In the genomic region with DNA sequence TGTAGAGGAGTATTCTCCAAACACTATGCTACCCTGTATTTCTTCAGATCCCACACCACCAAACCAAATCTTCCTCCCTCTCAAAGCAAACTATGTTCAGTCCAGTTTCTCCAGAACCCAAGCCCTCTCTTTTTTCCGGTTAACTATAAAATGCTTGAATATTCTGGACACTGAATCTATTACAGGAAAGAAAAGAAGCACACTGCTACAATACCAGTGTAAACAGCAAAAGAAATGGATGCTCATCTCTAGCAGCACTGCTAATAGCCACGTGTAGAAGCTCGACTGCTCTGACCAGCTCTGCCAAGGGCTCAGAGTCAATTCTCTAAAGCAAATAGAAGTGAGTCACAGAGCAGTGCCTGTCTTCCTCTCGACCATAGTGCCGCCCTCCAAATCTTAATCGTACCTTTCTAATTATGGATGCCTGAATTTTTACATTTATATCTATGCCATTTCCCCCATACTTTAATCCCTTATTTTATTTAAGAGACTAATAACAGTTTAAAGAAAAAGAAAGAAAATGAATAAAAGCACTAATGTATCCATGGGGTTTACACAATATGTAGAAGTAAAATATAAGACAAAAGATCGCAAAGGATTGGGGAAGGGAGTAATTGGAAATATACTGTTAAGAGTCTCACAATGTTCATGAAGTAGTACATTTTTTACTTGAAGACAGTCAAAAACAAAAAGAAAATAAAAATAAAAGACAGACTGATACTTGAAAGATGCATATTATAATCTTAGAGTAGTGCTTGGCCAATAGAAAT, we compare ENCODE assay signal across 19 cellular contexts.
DNase-seq lines count a peak whose midpoint lies in the region; ATAC-seq and TF ChIP-seq lines count a peak whose summit lies in the region.
"Had no signal": no experiment of that assay in that cellular context is flagged by ENCODE, and none has a peak within 500 bp of the region (broad histone marks: within the 10 kb centered on the region; RNA-seq: fewer than 3 reads in every experiment).

No MANE protein-coding gene starts in this region.

- no peak overlapping the region for H3K27ac Mint-ChIP-seq in progenitor cell of endocrine pancreas
- H3K27ac Mint-ChIP-seq: activated CD8-positive, alpha-beta T cell treated with anti-CD3 and anti-CD28 coated beads, Interleukin-2, amount 10 ng/mL, durations not matched to agents 7 days and 5 days; brain; CD4-positive, alpha-beta memory T cell; nephron progenitor cell had no signal

- 41 to 67% (median 54%) methylated on average over 7 of the region's 7 CpGs for WGBS in stomach, 5 donors
- 91% methylated on average over 7 of the region's 7 CpGs for WGBS in right cardiac atrium

- TF ChIP-seq CTCF in stomach (IDR thresholded peaks at IDR 0.05) (no peak), progenitor cell of endocrine pancreas (IDR thresholded peaks at IDR 0.05; ENCODE audit: unreplicated experiment) (no peak)

- H3K9me3 ChIP-seq in endocrine pancreas (ENCODE audit: control insufficient read depth, low read length) (no peaks in the 10 kb centered on the region), stomach (peaks cover 0 to 10% (median 0%) of the 10 kb centered on the region in 4 donors), right cardiac atrium (ENCODE audit: control insufficient read depth, low read length) (no peaks in the 10 kb centered on the region)

- peaks cover 12% of the 10 kb centered on the region for H3K9me3 Mint-ChIP-seq in progenitor cell of endocrine pancreas (ENCODE audit: low read depth)
- H3K9me3 Mint-ChIP-seq: stimulated activated naive CD8-positive, alpha-beta T cell treated with anti-CD3 and anti-CD28 coated beads, Interleukin-15, amount 100 ng/mL, for 72 hours had no signal

- intact Hi-C loops in stomach (cut with DNase I; ENCODE audit: low total_unique reads), result no loop called here
- intact Hi-C loops in right cardiac atrium (cut with DNase I), result no loop called here

- H3K36me3 Mint-ChIP-seq in progenitor cell of endocrine pancreas (ENCODE audit: insufficient read depth), result peaks cover 23% of the 10 kb centered on the region

- no peak overlapping the region for H3K4me3 Mint-ChIP-seq in progenitor cell of endocrine pancreas (ENCODE audit: low read depth)
- H3K4me3 Mint-ChIP-seq: activated CD8-positive, alpha-beta T cell treated with anti-CD3 and anti-CD28 coated beads, Interleukin-2, amount 10 ng/mL, durations not matched to agents 7 days and 5 days; brain; CD4-positive, alpha-beta memory T cell; nephron progenitor cell; stimulated activated naive CD8-positive, alpha-beta T cell treated with anti-CD3 and anti-CD28 coated beads, Interleukin-15, amount 100 ng/mL, for 72 hours had no signal

- TF ChIP-seq POLR2A in stomach (IDR thresholded peaks at IDR 0.05), result no peak

- H3K9ac ChIP-seq in endocrine pancreas (ENCODE audit: control insufficient read depth, insufficient read depth, low read length), result no peak overlapping the region

- H3K4me1 ChIP-seq in endocrine pancreas (ENCODE audit: control insufficient read depth, insufficient read depth, low read length), result peaks cover 5% of the 10 kb centered on the region
- H3K4me1 ChIP-seq in stomach, result peaks cover 0 to 8% (median 2%) of the 10 kb centered on the region in 4 donors
- no peaks in the 10 kb centered on the region for H3K4me1 ChIP-seq in right cardiac atrium (ENCODE audit: control insufficient read depth, insufficient read depth, low read length)

- H3K27ac ChIP-seq in stomach, result no peak overlapping the region
- no peak overlapping the region for H3K27ac ChIP-seq in right cardiac atrium (ENCODE audit: low read length)
- H3K27ac ChIP-seq: HL-60 had no signal

- H3K36me3 ChIP-seq in endocrine pancreas (ENCODE audit: control insufficient read depth, insufficient read depth, low read length) (no peaks in the 10 kb centered on the region), stomach (peaks cover 0 to 25% (median 17%) of the 10 kb centered on the region in 4 donors)

- H3K4me3 ChIP-seq in endocrine pancreas (ENCODE audit: control insufficient read depth, insufficient read depth, low read length) (peak overlapping the region; percentile 45), stomach (no peak overlapping the region), right cardiac atrium (ENCODE audit: low read length) (no peak overlapping the region)

- TF ChIP-seq EP300 in stomach (IDR thresholded peaks at IDR 0.05), result no peak

- ATAC-seq in right cardiac atrium (no peak), HG03135 (IDR thresholded peaks at IDR 0.05; ENCODE audit: unreplicated experiment) (no peak)
- ATAC-seq: activated CD8-positive, alpha-beta T cell treated with anti-CD3 and anti-CD28 coated beads, Interleukin-2, amount 10 ng/mL, durations not matched to agents 7 days and 5 days; left cardiac atrium; stimulated activated naive CD8-positive, alpha-beta T cell treated with anti-CD3 and anti-CD28 coated beads, Interleukin-15, amount 100 ng/mL, for 72 hours had no signal

- peaks cover 6% of the 10 kb centered on the region for H3K4me1 Mint-ChIP-seq in progenitor cell of endocrine pancreas (ENCODE audit: low read depth)
- H3K4me1 Mint-ChIP-seq: brain; stimulated activated naive CD8-positive, alpha-beta T cell treated with anti-CD3 and anti-CD28 coated beads, Interleukin-15, amount 100 ng/mL, for 72 hours had no signal

- DNase-seq in NCI-H1417 (lab: John Stamatoyannopoulos, UW) (peak in 2 of 3 experiments; percentile 1 to 44), NCI-H1417 treated with DMSO at 0.1 percent for 48 hours (lab: John Stamatoyannopoulos, UW) (no peak), NCI-H460 (ENCODE audit: extremely low read depth, low read depth) (peak; percentile 20), stomach (peak; percentile 37), progenitor cell of endocrine pancreas (ENCODE audit: low spot score, unreplicated experiment) (no peak), right cardiac atrium (no peak)
- DNase-seq: 8988T; activated CD8-positive, alpha-beta T cell treated with anti-CD3 and anti-CD28 coated beads, Interleukin-2, amount 10 ng/mL, durations not matched to agents 7 days and 5 days; CD4-positive, alpha-beta memory T cell; glutamatergic neuron; HCEC 1CT; left cardiac atrium; MM.1S; nephron progenitor cell; stimulated activated naive CD8-positive, alpha-beta T cell treated with anti-CD3 and anti-CD28 coated beads, Interleukin-15, amount 100 ng/mL, for 72 hours had no signal

- H3K27me3 ChIP-seq in endocrine pancreas (ENCODE audit: control insufficient read depth, insufficient read depth, low read length) (no peaks in the 10 kb centered on the region), stomach (no peaks in the 10 kb centered on the region), right cardiac atrium (ENCODE audit: control insufficient read depth, insufficient read depth) (no peaks in the 10 kb centered on the region)

- no peaks in the 10 kb centered on the region for H3K27me3 Mint-ChIP-seq in progenitor cell of endocrine pancreas
- H3K27me3 Mint-ChIP-seq: CD4-positive, alpha-beta memory T cell; stimulated activated naive CD8-positive, alpha-beta T cell treated with anti-CD3 and anti-CD28 coated beads, Interleukin-15, amount 100 ng/mL, for 72 hours had no signal

Comparison
In these comparisons a context has a peak if more than half of its experiments do, and no peak if none do; other contexts are left out.
1. DNase-seq: peak in NCI-H1417 (2 of 3), NCI-H460 (single experiment) and stomach (single experiment); none in NCI-H1417 treated with DMSO at 0.1 percent for 48 hours (single experiment), progenitor cell of endocrine pancreas (single experiment) and right cardiac atrium (0 of 3).